Comparison of ENCODE assay signal across 1 cellular context in genomic region chr17:50541402-50541915, GRCh38.
TF ChIP-seq lines count a peak whose summit lies in the region.

No MANE protein-coding gene starts in this region.

TF ChIP-seq in IMR-90, 13 proteins besides CTCF, POLR2A, EP300 and RAD21 (continued from another document):
- TF ChIP-seq CHD1 (IDR thresholded peaks at IDR 0.05; ENCODE audit: low read depth, low read length) (no peak), FOS (IDR thresholded peaks at IDR 0.05; ENCODE audit: low read depth, low read length) (no peak)
